In genomic region chr14:103538291-103539055, GRCh38 we compare ENCODE assay signal across 8 cellular contexts. TPM values are rescaled to one million over a fixed set of nuclear protein-coding genes. Genes with fewer than 3 reads are reported as not detected.
DNase-seq lines count a peak whose midpoint lies in the region; ATAC-seq and TF ChIP-seq lines count a peak whose summit lies in the region.
"Had no signal": no experiment of that assay in that cellular context is flagged by ENCODE, and none has a peak within 500 bp of the region (broad histone marks: within the 10 kb centered on the region; RNA-seq: fewer than 3 reads in every experiment).

No MANE protein-coding gene starts in this region.

- H3K4me3 ChIP-seq in upper lobe of left lung = no peak overlapping the region
- no peak overlapping the region for H3K4me3 ChIP-seq in CD8-positive, alpha-beta memory T cell (ENCODE audit: low read length)
- H3K4me3 ChIP-seq: hepatocyte had no signal

- CTCF ChIA-PET in CD8-positive, alpha-beta memory T cell (lab: Charles Lee) = no interaction called here

- H3K27ac ChIP-seq in upper lobe of left lung = peak overlapping the region; percentile 66 to 91 (median 78)
- H3K27ac ChIP-seq in CD8-positive, alpha-beta memory T cell (ENCODE audit: low read depth, low read length) = no peak overlapping the region
- H3K27ac ChIP-seq: hepatocyte had no signal

- H3K9me3 Mint-ChIP-seq in CD8-positive, alpha-beta memory T cell = no peaks in the 10 kb centered on the region
- H3K9me3 Mint-ChIP-seq: activated T-helper 1 cell treated with anti-CD3 and anti-CD28 coated beads, Interleukin-12 subunit alpha, Interleukin-12 subunit beta, Interleukin-2, Interleukin-4 antibody, amounts not matched to agents 30 ng/mL and 10 ng/mL and 1 ng/mL, durations not matched to agents 14 hours and 24 hours and 36 hours had no signal

- peaks cover 0 to 2% of the 10 kb centered on the region in 2 donors for H3K27me3 Mint-ChIP-seq in CD8-positive, alpha-beta memory T cell

- no peak overlapping the region for H3K4me3 Mint-ChIP-seq in CD8-positive, alpha-beta memory T cell
- H3K4me3 Mint-ChIP-seq: activated T-helper 1 cell treated with anti-CD3 and anti-CD28 coated beads, Interleukin-12 subunit alpha, Interleukin-12 subunit beta, Interleukin-2, Interleukin-4 antibody, amounts not matched to agents 30 ng/mL and 10 ng/mL and 1 ng/mL, durations not matched to agents 14 hours and 24 hours and 36 hours had no signal

- no peak for TF ChIP-seq POLR2A in upper lobe of left lung (IDR thresholded peaks at IDR 0.05)

- no peak for TF ChIP-seq EP300 in upper lobe of left lung (IDR thresholded peaks at IDR 0.05)

- no peaks in the 10 kb centered on the region for H3K27me3 ChIP-seq in upper lobe of left lung
- H3K27me3 ChIP-seq in CD8-positive, alpha-beta memory T cell (ENCODE audit: insufficient read depth, low read length, poor library complexity, severe bottlenecking) = no peaks in the 10 kb centered on the region
- H3K27me3 ChIP-seq: hepatocyte had no signal

- no peak overlapping the region for H3K27ac Mint-ChIP-seq in CD8-positive, alpha-beta memory T cell
- H3K27ac Mint-ChIP-seq: activated T-helper 1 cell treated with anti-CD3 and anti-CD28 coated beads, Interleukin-12 subunit alpha, Interleukin-12 subunit beta, Interleukin-2, Interleukin-4 antibody, amounts not matched to agents 30 ng/mL and 10 ng/mL and 1 ng/mL, durations not matched to agents 14 hours and 24 hours and 36 hours had no signal

- no peaks in the 10 kb centered on the region for H3K9me3 ChIP-seq in upper lobe of left lung
- no peaks in the 10 kb centered on the region for H3K9me3 ChIP-seq in CD8-positive, alpha-beta memory T cell (ENCODE audit: low read length)

- ATAC-seq in left lobe of liver = peak; percentile 17
- ATAC-seq in upper lobe of left lung (ENCODE audit: low FRiP score in 2 of 2) = no peak

- POLR2A ChIA-PET in CD8-positive, alpha-beta memory T cell (lab: Charles Lee) = interaction anchor here (0.8 kb wide), 1 partner anchor 20 kb away, joined by 3 read pairs; no protein-coding TSS in a partner anchor

- DNase-seq in NCI-H82 (lab: John Stamatoyannopoulos, UW) (peak; percentile 68), NCI-H82 treated with DMSO at 0.1 percent for 48 hours (lab: John Stamatoyannopoulos, UW; ENCODE audit: unreplicated experiment) (no peak), left lobe of liver (ENCODE audit: low spot score) (no peak), upper lobe of left lung (peak in 1 of 2 donors; percentile 82)
- no peak for DNase-seq in activated CD4-positive, alpha-beta T cell treated with anti-CD3 and anti-CD28 coated beads, Interleukin-2, amount 50 U/mL, for 48 hours
- DNase-seq in CD8-positive, alpha-beta memory T cell = no peak

- H3K4me1 Mint-ChIP-seq in CD8-positive, alpha-beta memory T cell = no peaks in the 10 kb centered on the region

- peaks cover 35 to 47% (median 41%) of the 10 kb centered on the region in 4 donors for H3K4me1 ChIP-seq in upper lobe of left lung
- H3K4me1 ChIP-seq in CD8-positive, alpha-beta memory T cell (ENCODE audit: insufficient read depth, low read length) = no peaks in the 10 kb centered on the region

- H3K36me3 ChIP-seq in upper lobe of left lung = peaks cover 0 to 24% (median 11%) of the 10 kb centered on the region in 4 donors
- no peaks in the 10 kb centered on the region for H3K36me3 ChIP-seq in CD8-positive, alpha-beta memory T cell (ENCODE audit: insufficient read depth, low read length)

- H3K36me3 Mint-ChIP-seq in CD8-positive, alpha-beta memory T cell = peaks cover 0 to 13% (median 0%) of the 10 kb centered on the region in 3 donors

- 34 to 65% methylated on average over 6 to 30 of the region's 30 CpGs for WGBS in upper lobe of left lung, 2 donors

- no peak for TF ChIP-seq CTCF in upper lobe of left lung (IDR thresholded peaks at IDR 0.05)

RNA-seq across cellular contexts. Expression of gene TRMT61A, which starts 9.5 kb away (rescaled TPM):
- total RNA-seq in left lobe of liver = 6.0 TPM
- 10 to 100 TPM in 5 of 6 donors, 1 to 10 TPM in 1; 6.7 to 25.1 (median 15.0) TPM for total RNA-seq in upper lobe of left lung
- 10 to 100 TPM; 28.4 to 29.5 TPM for total RNA-seq in CD8-positive, alpha-beta memory T cell
- polyA plus RNA-seq in CD8-positive, alpha-beta memory T cell = 8.2 TPM

RNA-seq across cellular contexts. Expression of gene CKB, which starts 15.8 kb away (rescaled TPM):
- total RNA-seq in left lobe of liver (10.2 TPM), upper lobe of left lung (100 to 1,000 TPM; 168 to 303 (median 231) TPM)
- total RNA-seq in CD8-positive, alpha-beta memory T cell = 1 to 10 TPM; 1.5 to 2.7 TPM
- polyA plus RNA-seq in CD8-positive, alpha-beta memory T cell = 1.1 TPM

RNA-seq across cellular contexts. Expression of gene BAG5, which starts 24.0 kb away (rescaled TPM):
- 7.5 TPM for total RNA-seq in left lobe of liver
- total RNA-seq in upper lobe of left lung = 10 to 100 TPM; 12.6 to 36.9 (median 27.1) TPM
- total RNA-seq in CD8-positive, alpha-beta memory T cell = 10 to 100 TPM; 35.9 to 38.1 TPM
- polyA plus RNA-seq in CD8-positive, alpha-beta memory T cell = 40.7 TPM

RNA-seq across cellular contexts. Expression of gene COA8, which starts 24.3 kb away (rescaled TPM):
- total RNA-seq in left lobe of liver = 17.1 TPM
- total RNA-seq in upper lobe of left lung = 10 to 100 TPM; 12.6 to 38.3 (median 28.6) TPM
- 10 to 100 TPM; 42.9 to 43.5 TPM for total RNA-seq in CD8-positive, alpha-beta memory T cell
- polyA plus RNA-seq in CD8-positive, alpha-beta memory T cell = 64.4 TPM

Comparison
In these comparisons a context has a peak if more than half of its experiments do, and no peak if none do; other contexts are left out.
1. RNA of gene CKB, which starts 15.8 kb away (total RNA-seq): 168 to 303 TPM in upper lobe of left lung; 10.2 TPM in left lobe of liver (single experiment) and 1.5 to 2.7 TPM in CD8-positive, alpha-beta memory T cell; every median in the first group is over 10 times any median in the second.